ENCODE assay signal across 14 cellular contexts in genomic region chr11:111663820-111664219, GRCh38.
DNase-seq lines count a peak whose midpoint lies in the region; ATAC-seq and TF ChIP-seq lines count a peak whose summit lies in the region.
"Had no signal": no experiment of that assay in that cellular context is flagged by ENCODE, and none has a peak within 500 bp of the region (broad histone marks: within the 10 kb centered on the region; RNA-seq: fewer than 3 reads in every experiment).

No MANE protein-coding gene starts in this region.

- no peaks in the 10 kb centered on the region for H4K20me1 ChIP-seq in GM23248 (ENCODE audit: insufficient read depth)

- peaks cover 92% of the 10 kb centered on the region for H3K79me2 ChIP-seq in GM23248 (ENCODE audit: insufficient read depth)

- DNase-seq in AG10803 (ENCODE audit: low read depth) (peak; percentile 27), GM23248 (peak; percentile 32), cardiac fibroblast (ENCODE audit: low read depth in 2 of 2) (peak; percentile 48 to 76), lung microvascular endothelial cell (ENCODE audit: low read depth in 2 of 2) (peak; percentile 37 to 59), foreskin fibroblast (no peak), superior temporal gyrus (ENCODE audit: extremely low spot score) (no peak)
- DNase-seq: activated gamma-delta T cell treated with Interleukin-2 at 50 U/mL for 16 hours; Karpas-422; stimulated activated CD4-positive, alpha-beta T cell treated with anti-CD3 and anti-CD28 coated beads, Interleukin-4, amount 100 ng/mL, for 4 hours; stimulated activated naive CD8-positive, alpha-beta T cell treated with anti-CD3 and anti-CD28 coated beads, Interleukin-15, Interleukin-2, amounts not matched to agents 100 U/mL and 50 U/mL, for 24 hours; T-helper 9 cell had no signal

- H2AFZ ChIP-seq in GM23248, result no peak overlapping the region

- no peaks in the 10 kb centered on the region for H3K27me3 ChIP-seq in GM23248 (replicated peaks; ENCODE audit: insufficient read depth)

- peaks cover 6% of the 10 kb centered on the region; the same call in 1 of the 2 replicates for H3K4me1 ChIP-seq in GM23248 (ENCODE audit: insufficient read depth)

- H3K4me3 ChIP-seq in AG10803 (ENCODE audit: low read length) (no peak overlapping the region), GM23248 (no peak overlapping the region), cardiac fibroblast (replicated peaks in 1 of 2; ENCODE audit: low read depth in 2 of 2, low read length in 2 of 2) (no peak overlapping the region), foreskin fibroblast (ENCODE audit: low read depth in 1 of 2, low read length in 2 of 2) (no peak overlapping the region)

- no peak overlapping the region for H3K9ac ChIP-seq in GM23248

- H3K9me3 ChIP-seq in GM23248 (ENCODE audit: low read depth), result no peaks in the 10 kb centered on the region

- TF ChIP-seq CTCF in AG10803 (conservative IDR thresholded peaks at IDR 0.05; ENCODE audit: low read length) (no peak), cardiac fibroblast (IDR thresholded peaks at IDR 0.05; ENCODE audit: low read depth, low read length) (no peak), foreskin fibroblast (IDR thresholded peaks at IDR 0.05; ENCODE audit: low read depth, low read length) (no peak)

- H3K9me2 ChIP-seq in GM23248 (ENCODE audit: insufficient read depth), result no peaks in the 10 kb centered on the region

- no peak for ATAC-seq in HG02763 (IDR thresholded peaks at IDR 0.05; ENCODE audit: unreplicated experiment)
- no peak for ATAC-seq in HG03095 (IDR thresholded peaks at IDR 0.05; ENCODE audit: unreplicated experiment)
- ATAC-seq: stimulated activated naive CD8-positive, alpha-beta T cell treated with anti-CD3 and anti-CD28 coated beads, Interleukin-15, Interleukin-2, amounts not matched to agents 100 U/mL and 50 U/mL, for 24 hours had no signal

- in situ Hi-C loops in GM23248 (cut with MboI), result no loop called here

- no peaks in the 10 kb centered on the region for H3F3A ChIP-seq in GM23248 (ENCODE audit: insufficient read depth)

- no peaks in the 10 kb centered on the region for H3K36me3 ChIP-seq in GM23248 (ENCODE audit: low read depth)

- H3K27ac ChIP-seq in GM23248, result no peak overlapping the region
- H3K27ac ChIP-seq: epithelial cell of prostate had no signal

- no peak overlapping the region for H3K4me2 ChIP-seq in GM23248 (ENCODE audit: unreplicated experiment)

Comparison
In these comparisons a context has a peak if more than half of its experiments do, and no peak if none do; other contexts are left out.
1. DNase-seq: peak in AG10803 (single experiment), GM23248 (single experiment), cardiac fibroblast (2 of 2) and lung microvascular endothelial cell (2 of 2); none in foreskin fibroblast (0 of 2) and superior temporal gyrus (single experiment).